28 cellular contexts compared by ENCODE assay signal in the genomic region with DNA sequence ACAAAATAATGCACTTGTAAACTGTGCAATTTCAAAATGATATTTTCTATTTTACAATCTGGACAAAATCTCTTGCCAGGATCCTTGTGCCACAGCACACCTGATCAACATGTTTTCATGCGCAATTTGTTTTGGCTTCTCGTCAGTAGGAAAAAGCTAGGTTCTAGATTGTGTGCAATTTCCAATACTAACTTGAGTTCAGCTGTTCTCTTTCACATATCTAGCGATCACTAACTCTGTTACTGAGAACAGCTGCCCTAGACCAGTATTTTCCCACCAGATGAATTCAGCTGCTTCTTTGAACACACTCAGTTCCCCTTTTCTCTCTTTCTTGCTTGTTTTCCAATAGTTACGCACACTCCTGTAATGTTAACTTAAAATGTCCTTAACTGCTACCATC.
"Had no signal": no experiment of that assay in that cellular context is flagged by ENCODE, and none has a peak within 500 bp of the region (broad histone marks: within the 10 kb centered on the region; RNA-seq: fewer than 3 reads in every experiment).

No MANE protein-coding gene starts in this region.

- H3K9me3 ChIP-seq: neutrophil, ovary, prostate gland, right lobe of liver, sigmoid colon, thoracic aorta, thyroid gland, tibial nerve, vagina had no signal

- H3K36me3 Mint-ChIP-seq: naive thymus-derived CD8-positive, alpha-beta T cell; natural killer cell treated with Interleukin-12 subunit alpha and Interleukin-12 subunit beta and Interleukin-15 and Interleukin-18, amount 100 ng/mL, for 72 hours; stimulated activated effector memory CD8-positive, alpha-beta T cell treated with anti-CD3 and anti-CD28 coated beads, Interleukin-12 subunit alpha, Interleukin-12 subunit beta, amount 100 ng/mL, for 72 hours; stimulated activated naive B cell treated with anti-CD40 and anti-IgM and Interleukin-4, amounts not matched to agents 10 μg/mL and 1 μg/mL and 100 μg/mL, for 72 hours had no signal

- H3K4me3 Mint-ChIP-seq: naive thymus-derived CD8-positive, alpha-beta T cell; natural killer cell treated with Interleukin-12 subunit alpha and Interleukin-12 subunit beta and Interleukin-15 and Interleukin-18, amount 100 ng/mL, for 72 hours; nephron progenitor cell; neural crest cell; stimulated activated effector memory CD8-positive, alpha-beta T cell treated with anti-CD3 and anti-CD28 coated beads, Interleukin-12 subunit alpha, Interleukin-12 subunit beta, amount 100 ng/mL, for 72 hours; stimulated activated naive B cell treated with anti-CD40 and anti-IgM and Interleukin-4, amounts not matched to agents 10 μg/mL and 1 μg/mL and 100 μg/mL, for 72 hours; stimulated activated naive CD8-positive, alpha-beta T cell treated with anti-CD3 and anti-CD28 coated beads, Interleukin-15, Interleukin-2, amounts not matched to agents 100 ng/mL and 50 ng/mL, for 24 hours had no signal

- FAIRE-seq: small intestine, urothelium cell line had no signal

- DNase-seq: naive thymus-derived CD8-positive, alpha-beta T cell; nephron progenitor cell; nucleus accumbens; ovary; right cardiac atrium; right lobe of liver; sigmoid colon; small intestine; stimulated activated CD4-positive, alpha-beta T cell treated with anti-CD3 and anti-CD28 coated beads, Interleukin-15, amount 100 ng/mL, for 24 hours; stimulated activated CD4-positive, alpha-beta T cell treated with anti-CD3 and anti-CD28 coated beads, Interleukin-2, amount 100 ng/mL, for 24 hours; stimulated activated CD4-positive, alpha-beta T cell treated with anti-CD3 and anti-CD28 coated beads, Interleukin-2, amount 100 ng/mL, for 48 hours; stimulated activated CD4-positive, alpha-beta T cell treated with anti-CD3 and anti-CD28 coated beads, Interleukin-4, amount 100 ng/mL, for 24 hours; stimulated activated naive B cell treated with anti-CD40 and anti-IgM and Interleukin-4, amounts not matched to agents 10 μg/mL and 1 μg/mL and 100 μg/mL, for 72 hours; stimulated activated naive CD4-positive, alpha-beta T cell treated with Interleukin-2 at 50 U/mL for 16 hours; stomach; thyroid gland; trophoblast cell; upper lobe of left lung had no signal

- H3K9me3 Mint-ChIP-seq: stimulated activated effector memory CD8-positive, alpha-beta T cell treated with anti-CD3 and anti-CD28 coated beads, Interleukin-12 subunit alpha, Interleukin-12 subunit beta, amount 100 ng/mL, for 72 hours; stimulated activated naive CD8-positive, alpha-beta T cell treated with anti-CD3 and anti-CD28 coated beads, Interleukin-15, Interleukin-2, amounts not matched to agents 100 ng/mL and 50 ng/mL, for 24 hours had no signal

- H3K4me1 Mint-ChIP-seq: naive thymus-derived CD8-positive, alpha-beta T cell; nephron progenitor cell; neural crest cell; stimulated activated effector memory CD8-positive, alpha-beta T cell treated with anti-CD3 and anti-CD28 coated beads, Interleukin-12 subunit alpha, Interleukin-12 subunit beta, amount 100 ng/mL, for 72 hours; stimulated activated naive B cell treated with anti-CD40 and anti-IgM and Interleukin-4, amounts not matched to agents 10 μg/mL and 1 μg/mL and 100 μg/mL, for 72 hours had no signal

- H3K27ac ChIP-seq: neutrophil, ovary, prostate gland, right lobe of liver, sigmoid colon, stomach, thoracic aorta, thyroid gland, tibial nerve, upper lobe of left lung, vagina had no signal

- H3K27me3 Mint-ChIP-seq: naive thymus-derived CD8-positive, alpha-beta T cell; natural killer cell treated with Interleukin-12 subunit alpha and Interleukin-12 subunit beta and Interleukin-15 and Interleukin-18, amount 100 ng/mL, for 72 hours; stimulated activated naive B cell treated with anti-CD40 and anti-IgM and Interleukin-4, amounts not matched to agents 10 μg/mL and 1 μg/mL and 100 μg/mL, for 72 hours; stimulated activated naive CD8-positive, alpha-beta T cell treated with anti-CD3 and anti-CD28 coated beads, Interleukin-15, Interleukin-2, amounts not matched to agents 100 ng/mL and 50 ng/mL, for 24 hours had no signal

- H3K36me3 ChIP-seq: neutrophil, ovary, prostate gland, right lobe of liver, sigmoid colon, stomach, thoracic aorta, thyroid gland, tibial nerve, upper lobe of left lung, vagina had no signal

- H3K4me3 ChIP-seq: ovary, prostate gland, right lobe of liver, sigmoid colon, stomach, thoracic aorta, thyroid gland, tibial nerve, upper lobe of left lung, vagina had no signal

- H3K4me1 ChIP-seq: prostate gland, right lobe of liver, sigmoid colon, stomach, thyroid gland, tibial nerve, upper lobe of left lung, vagina had no signal

- ATAC-seq: naive thymus-derived CD8-positive, alpha-beta T cell; natural killer cell treated with Interleukin-12 subunit alpha and Interleukin-12 subunit beta and Interleukin-15 and Interleukin-18, amount 100 ng/mL, for 72 hours; right cardiac atrium; right lobe of liver; stimulated activated effector memory CD8-positive, alpha-beta T cell treated with anti-CD3 and anti-CD28 coated beads, Interleukin-12 subunit alpha, Interleukin-12 subunit beta, amount 100 ng/mL, for 72 hours; stimulated activated naive B cell treated with anti-CD40 and anti-IgM and Interleukin-4, amounts not matched to agents 10 μg/mL and 1 μg/mL and 100 μg/mL, for 72 hours had no signal

- H3K27ac Mint-ChIP-seq: naive thymus-derived CD8-positive, alpha-beta T cell; natural killer cell treated with Interleukin-12 subunit alpha and Interleukin-12 subunit beta and Interleukin-15 and Interleukin-18, amount 100 ng/mL, for 72 hours; stimulated activated effector memory CD8-positive, alpha-beta T cell treated with anti-CD3 and anti-CD28 coated beads, Interleukin-12 subunit alpha, Interleukin-12 subunit beta, amount 100 ng/mL, for 72 hours; stimulated activated naive B cell treated with anti-CD40 and anti-IgM and Interleukin-4, amounts not matched to agents 10 μg/mL and 1 μg/mL and 100 μg/mL, for 72 hours; stimulated activated naive CD8-positive, alpha-beta T cell treated with anti-CD3 and anti-CD28 coated beads, Interleukin-15, Interleukin-2, amounts not matched to agents 100 ng/mL and 50 ng/mL, for 24 hours had no signal

- H3K27me3 ChIP-seq: neutrophil, ovary, right lobe of liver, sigmoid colon, stomach, thyroid gland, tibial nerve, upper lobe of left lung, vagina had no signal
